ENCODE assay signal across 8 cellular contexts in genomic region chr15:69074843-69075224, GRCh38.
DNase-seq lines count a peak whose midpoint lies in the region; ATAC-seq lines count a peak whose summit lies in the region.

No MANE protein-coding gene starts in this region.

- no peak for DNase-seq in MG63
- DNase-seq in cerebellar cortex (ENCODE audit: low spot score) = peak; percentile 91
- peak; percentile 19 to 26 for DNase-seq in lung microvascular endothelial cell (ENCODE audit: low read depth in 2 of 2)
- DNase-seq in NCI-H1436 (lab: John Stamatoyannopoulos, UW) = no peak
- no peak for DNase-seq in midbrain (lab: John Stamatoyannopoulos, UW)

- 0 out of 2 replicates have a peak, but pooled peaks cover 4% of the 10 kb centered on the region for H3K27me3 ChIP-seq in ACC112 (ENCODE audit: insufficient read depth, low read length)
- H3K27me3 ChIP-seq in MG63 = no peaks in the 10 kb centered on the region

- no peak for ATAC-seq in HG02571 (IDR thresholded peaks at IDR 0.05; ENCODE audit: unreplicated experiment)
- no peak for ATAC-seq in HG02588 (IDR thresholded peaks at IDR 0.05; ENCODE audit: unreplicated experiment)

- H3K27ac ChIP-seq in ACC112 (ENCODE audit: low read depth, low read length) = no peak overlapping the region

- peaks cover 3% of the 10 kb centered on the region; the same call in 1 of the 2 replicates for H3K9me3 ChIP-seq in MG63

- peak overlapping the region; percentile 86 for H2AFZ ChIP-seq in ACC112 (ENCODE audit: low read length, unreplicated experiment)

- H3K36me3 ChIP-seq in ACC112 (ENCODE audit: insufficient read depth, low read length) (no peaks in the 10 kb centered on the region), MG63 (no peaks in the 10 kb centered on the region)

- no peaks in the 10 kb centered on the region for H3K79me2 ChIP-seq in ACC112 (ENCODE audit: control insufficient read depth, insufficient read depth, low read length, unreplicated experiment)

- peaks cover 6% of the 10 kb centered on the region for H3K4me1 ChIP-seq in ACC112 (ENCODE audit: control insufficient read depth, insufficient read depth, low read length, unreplicated experiment)

- H3K4me3 ChIP-seq in ACC112 (ENCODE audit: low read depth, low read length) (peak overlapping the region; percentile 85), MG63 (peak overlapping the region; percentile 61)

Comparison
In these comparisons a context has a peak if more than half of its experiments do, and no peak if none do; other contexts are left out.
1. DNase-seq: peak in cerebellar cortex (single experiment) and lung microvascular endothelial cell (2 of 2); none in MG63 (single experiment), NCI-H1436 (single experiment) and midbrain (single experiment).